8 cellular contexts compared by ENCODE assay signal in the genomic region with DNA sequence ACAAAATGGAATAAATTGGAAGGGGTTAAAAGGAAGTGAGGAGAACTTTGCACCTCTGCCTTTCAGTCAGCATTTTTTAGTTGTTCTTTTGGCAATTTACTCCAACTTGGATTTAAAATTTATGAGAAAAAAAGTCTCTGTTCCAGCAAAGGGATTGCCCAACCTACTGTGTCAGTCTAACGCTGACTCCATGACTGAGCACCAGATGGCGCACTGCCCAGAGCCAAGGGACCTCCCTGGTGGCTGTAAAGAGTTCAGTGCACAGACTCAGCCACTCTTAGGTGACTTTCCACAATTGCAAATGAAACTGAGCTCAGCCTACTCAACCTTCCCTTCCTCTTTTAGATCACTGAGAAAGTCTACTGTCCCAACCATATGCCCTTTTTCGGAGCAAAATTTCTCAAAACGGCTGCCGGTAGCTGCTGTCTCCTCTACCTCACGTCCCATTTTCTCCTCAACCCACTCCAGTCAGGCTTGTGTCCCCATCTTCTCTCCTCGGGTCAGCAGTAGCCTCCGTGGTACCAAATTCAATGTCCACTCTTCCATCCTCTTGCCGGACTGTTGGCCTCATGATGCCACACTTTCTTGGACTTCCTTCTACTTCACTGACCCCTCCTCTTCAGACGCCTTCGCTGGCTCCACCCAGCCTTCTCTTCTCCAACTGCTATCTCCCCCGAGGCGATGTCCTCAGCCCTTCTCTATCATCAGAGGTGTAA. TPM values are rescaled to one million over a fixed set of nuclear protein-coding genes. Genes with fewer than 3 reads are reported as not detected.
DNase-seq lines count a peak whose midpoint lies in the region; ATAC-seq and TF ChIP-seq lines count a peak whose summit lies in the region.

No MANE protein-coding gene starts in this region.

- TF ChIP-seq EP300 in esophagus muscularis mucosa (IDR thresholded peaks at IDR 0.05) = no peak

- no peaks in the 10 kb centered on the region for H3K27me3 Mint-ChIP-seq in activated naive CD4-positive, alpha-beta T cell treated with anti-CD3 and anti-CD28 coated beads for 36 hours (ENCODE audit: low read depth)

- H3K9me3 Mint-ChIP-seq in activated naive CD4-positive, alpha-beta T cell treated with anti-CD3 and anti-CD28 coated beads for 36 hours = no peaks in the 10 kb centered on the region

- H3K27ac Mint-ChIP-seq in activated naive CD4-positive, alpha-beta T cell treated with anti-CD3 and anti-CD28 coated beads for 36 hours = no peak overlapping the region

- peak in 3 of 4 donors; percentile 74 to 91 (median 91) for ATAC-seq in heart left ventricle

- WGBS in heart left ventricle, 4 donors = 74 to 80% (median 77%) methylated on average over 13 of the region's 13 CpGs
- WGBS in esophagus muscularis mucosa = 77% methylated on average over 13 of the region's 13 CpGs

- TF ChIP-seq POLR2A in heart left ventricle (IDR thresholded peaks at IDR 0.05) (no peak), esophagus muscularis mucosa (IDR thresholded peaks at IDR 0.05; ENCODE audit: low read depth) (no peak)

- CTCF ChIA-PET in activated naive CD4-positive, alpha-beta T cell treated with anti-CD3 and anti-CD28 coated beads for 36 hours (lab: Charles Lee) = interaction anchor here (0.5 to 1.7 kb wide), 7 partner anchors 13 to 444 kb away, joined by 3 read pairs; no protein-coding TSS in a partner anchor

- intact Hi-C loops in activated naive CD4-positive, alpha-beta T cell treated with anti-CD3 and anti-CD28 coated beads for 36 hours (cut with micrococcal nuclease) = loop anchor here (1.0 kb wide), 2 partner anchors 308 to 760 kb away; no protein-coding TSS in a partner anchor
- intact Hi-C loops in heart left ventricle (cut with DNase I) = no loop called here
- intact Hi-C loops in esophagus muscularis mucosa (cut with DNase I) = no loop called here

- no peaks in the 10 kb centered on the region for H3K9me3 ChIP-seq in heart left ventricle
- no peaks in the 10 kb centered on the region for H3K9me3 ChIP-seq in esophagus muscularis mucosa

- H3K4me3 Mint-ChIP-seq in activated naive CD4-positive, alpha-beta T cell treated with anti-CD3 and anti-CD28 coated beads for 36 hours = no peak overlapping the region

- H3K4me1 ChIP-seq in heart left ventricle (peaks cover 0 to 4% (median 0%) of the 10 kb centered on the region in 12 donors), esophagus muscularis mucosa (no peaks in the 10 kb centered on the region)

- H3K27ac ChIP-seq in heart left ventricle = peak overlapping the region in 3 of 12 donors; percentile 13 to 70 (median 25)
- H3K27ac ChIP-seq in esophagus muscularis mucosa (replicated peaks in 1 of 4) = no peak overlapping the region

- H3K4me3 ChIP-seq in GM12865 (ENCODE audit: low read depth, low read length) (no peak overlapping the region), H7 (ENCODE audit: insufficient read depth, low read depth, low read length) (no peak overlapping the region), heart left ventricle (no peak overlapping the region), esophagus muscularis mucosa (no peak overlapping the region)

- peak; percentile 93 for TF ChIP-seq CTCF in GM12865 (IDR thresholded peaks at IDR 0.05; ENCODE audit: insufficient read depth, low read depth, low read length, missing control alignments)
- TF ChIP-seq CTCF in LNCAP (IDR thresholded peaks at IDR 0.05) = peak; percentile 70
- peak in 9 of 12 donors; percentile 16 to 52 (median 41) for TF ChIP-seq CTCF in heart left ventricle (IDR thresholded peaks at IDR 0.05)
- TF ChIP-seq CTCF in esophagus muscularis mucosa (IDR thresholded peaks at IDR 0.05) = peak in 1 of 3 experiments; percentile 19

- DNase-seq in GM12865 (ENCODE audit: low read depth) = peak; percentile 82
- peak; percentile 71 for DNase-seq in H7
- DNase-seq in SK-MEL-5 (ENCODE audit: low read depth, low spot score) = peak; percentile 79
- DNase-seq in activated naive CD4-positive, alpha-beta T cell treated with anti-CD3 and anti-CD28 coated beads for 36 hours = peak; percentile 79
- DNase-seq in heart left ventricle = peak; percentile 33 to 81 (median 71)
- DNase-seq in renal cortical epithelial cell (ENCODE audit: low read depth) = peak; percentile 74
- DNase-seq in esophagus muscularis mucosa (ENCODE audit: extremely low spot score) = no peak

- no peaks in the 10 kb centered on the region for H3K27me3 ChIP-seq in H7 (ENCODE audit: control insufficient read depth, insufficient read depth, low read length)
- no peaks in the 10 kb centered on the region for H3K27me3 ChIP-seq in heart left ventricle
- H3K27me3 ChIP-seq in esophagus muscularis mucosa = no peaks in the 10 kb centered on the region

- H3K36me3 Mint-ChIP-seq in activated naive CD4-positive, alpha-beta T cell treated with anti-CD3 and anti-CD28 coated beads for 36 hours (ENCODE audit: low read depth) = no peaks in the 10 kb centered on the region

- H3K36me3 ChIP-seq in H7 (replicated peaks; ENCODE audit: control insufficient read depth, insufficient read depth, low read length) = no peaks in the 10 kb centered on the region
- H3K36me3 ChIP-seq in heart left ventricle = no peaks in the 10 kb centered on the region
- H3K36me3 ChIP-seq in esophagus muscularis mucosa = no peaks in the 10 kb centered on the region

- no peaks in the 10 kb centered on the region for H3K4me1 Mint-ChIP-seq in activated naive CD4-positive, alpha-beta T cell treated with anti-CD3 and anti-CD28 coated beads for 36 hours (ENCODE audit: low read depth)

- in situ Hi-C loops in SK-MEL-5 (cut with HindIII; ENCODE audit: low pct_unique_long_range_greater_than_20kb, low sequenced_read_pairs) = no loop called here

RNA-seq across cellular contexts. Expression of gene GSTA2, which starts 38.7 kb away (rescaled TPM):
- total RNA-seq in H7 (2014; rRNA removed; shearing (Covaris generic)) = not detected in 2 replicates
- total RNA-seq in SK-MEL-5 (2014; rRNA removed; shearing (Covaris generic)) = 0.32 TPM in 1 of 2 replicates, not detected in the other
- 0.27 TPM in 1 of 2 replicates, not detected in the other for polyA plus RNA-seq in SK-MEL-5 (2015; cell fraction: cytosol; rRNA removed)
- polyA plus RNA-seq in SK-MEL-5 (2015; cell fraction: nucleus; rRNA removed) = not detected in 2 replicates
- total RNA-seq in activated naive CD4-positive, alpha-beta T cell treated with anti-CD3 and anti-CD28 coated beads for 36 hours = not detected
- total RNA-seq in heart left ventricle (not detected), renal cortical epithelial cell (0.15 TPM in 1 of 2 replicates, not detected in the other), esophagus muscularis mucosa (not detected)
- not detected for polyA plus RNA-seq in heart left ventricle

RNA-seq across cellular contexts. Expression of gene TMEM14A, which starts 53.7 kb away (rescaled TPM):
- 10.9 and 11.0 TPM in 2 replicates for total RNA-seq in H7 (2014; rRNA removed; shearing (Covaris generic))
- 58.5 and 61.2 TPM in 2 replicates for total RNA-seq in SK-MEL-5 (2014; rRNA removed; shearing (Covaris generic))
- polyA plus RNA-seq in SK-MEL-5 (2015; cell fraction: cytosol; rRNA removed) = 38.8 and 44.0 TPM in 2 replicates
- polyA plus RNA-seq in SK-MEL-5 (2015; cell fraction: nucleus; rRNA removed) = 23.3 and 28.5 TPM in 2 replicates
- 10 to 100 TPM; 10.4 to 11.0 TPM for total RNA-seq in activated naive CD4-positive, alpha-beta T cell treated with anti-CD3 and anti-CD28 coated beads for 36 hours
- total RNA-seq in heart left ventricle = 10 to 100 TPM in 2 of 9 donors, 1 to 10 TPM in 7; 5.0 to 13.5 (median 8.2) TPM
- 1 to 10 TPM; 8.0 TPM for polyA plus RNA-seq in heart left ventricle
- 46.9 and 69.5 TPM in 2 replicates for total RNA-seq in renal cortical epithelial cell
- total RNA-seq in esophagus muscularis mucosa = 10 to 100 TPM; 19.2 to 31.1 (median 21.9) TPM
